1 cellular context compared by ENCODE assay signal in the genomic region with DNA sequence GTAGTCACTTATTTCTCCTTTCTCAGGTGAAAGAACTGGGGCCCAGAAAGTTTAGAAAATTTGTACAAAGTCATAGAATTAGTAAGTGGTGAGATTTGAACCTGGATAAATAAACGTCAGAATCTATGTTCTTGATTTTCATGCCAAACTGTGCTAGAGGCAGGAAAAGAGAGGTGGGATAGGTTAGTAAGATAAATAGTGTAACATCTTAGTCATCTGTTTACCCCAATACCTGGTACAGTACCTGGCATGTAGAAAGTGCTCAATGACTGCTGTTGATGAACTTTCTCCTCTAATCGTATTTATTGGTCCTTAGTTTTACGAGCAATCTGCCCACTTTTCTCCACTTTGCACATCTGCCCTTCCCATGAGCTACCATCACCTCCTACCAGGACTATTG.
TF ChIP-seq lines count a peak whose summit lies in the region.

No MANE protein-coding gene starts in this region.

TF ChIP-seq in A549, 52 proteins besides CTCF, POLR2A, EP300 and RAD21 (continued from another document):
- TF ChIP-seq PBX3 (IDR thresholded peaks at IDR 0.05) (no peak), FOSB (CRISPR knock-in tag; IDR thresholded peaks at IDR 0.05) (no peak), KDM5A (IDR thresholded peaks at IDR 0.05) (no peak), HOXB5 (CRISPR knock-in tag; IDR thresholded peaks at IDR 0.05) (no peak), MYC (IDR thresholded peaks at IDR 0.05; ENCODE audit: borderline replicate concordance, low read length) (no peak), USF2 (IDR thresholded peaks at IDR 0.05) (no peak), TP53 (CRISPR knock-in tag; IDR thresholded peaks at IDR 0.05) (no peak), EHMT2 (IDR thresholded peaks at IDR 0.05; ENCODE audit: low read depth) (no peak), HES2 (IDR thresholded peaks at IDR 0.05) (no peak), HOXA7 (CRISPR knock-in tag; IDR thresholded peaks at IDR 0.05) (no peak)
